ENCODE assay signal across 10 cellular contexts in genomic region chr1:181094813-181095212, GRCh38. TPM values are rescaled to one million over a fixed set of nuclear protein-coding genes. Genes with fewer than 3 reads are reported as not detected.
DNase-seq lines count a peak whose midpoint lies in the region; ATAC-seq and TF ChIP-seq lines count a peak whose summit lies in the region.
"Had no signal": no experiment of that assay in that cellular context is flagged by ENCODE, and none has a peak within 500 bp of the region (broad histone marks: within the 10 kb centered on the region; RNA-seq: fewer than 3 reads in every experiment).

No MANE protein-coding gene starts in this region.

- no peak for ATAC-seq in GM21737 (IDR thresholded peaks at IDR 0.05; ENCODE audit: unreplicated experiment)
- no peak for ATAC-seq in HG02970 (IDR thresholded peaks at IDR 0.05; ENCODE audit: low FRiP score, unreplicated experiment)

- peaks cover 93% of the 10 kb centered on the region for H3K4me1 Mint-ChIP-seq in brain

- H3K27me3 Mint-ChIP-seq in brain = peaks cover 11% of the 10 kb centered on the region

- H3K36me3 Mint-ChIP-seq in brain = peaks cover 30% of the 10 kb centered on the region

- no peaks in the 10 kb centered on the region for H3K36me3 ChIP-seq in tibial artery

- no peak overlapping the region for H3K4me3 ChIP-seq in tibial artery

- DNase-seq in HCEC 1CT = peak; percentile 77
- DNase-seq in iris pigment epithelial cell (ENCODE audit: low read depth) = peak; percentile 74
- no peak for DNase-seq in tibial artery
- DNase-seq in activated CD4-positive, alpha-beta T cell treated with anti-CD3 and anti-CD28 coated beads, Interleukin-2, amount 50 U/mL, for 48 hours = no peak
- DNase-seq: Karpas-422, SIG-M5 had no signal

- H3K27me3 ChIP-seq in tibial artery = no peaks in the 10 kb centered on the region

- TF ChIP-seq CTCF in brain (conservative IDR thresholded peaks at IDR 0.05) (no peak), tibial artery (IDR thresholded peaks at IDR 0.05) (no peak)

- peaks cover 0 to 86% (median 54%) of the 10 kb centered on the region in 4 donors for H3K4me1 ChIP-seq in tibial artery

- peak overlapping the region; percentile 68 to 86 (median 77) for H3K4me3 Mint-ChIP-seq in brain

- peak overlapping the region; percentile 44 to 58 for H3K27ac ChIP-seq in tibial artery

- intact Hi-C loops in tibial artery (cut with DNase I; ENCODE audit: low total_unique reads) = no loop called here

- H3K9me3 ChIP-seq in tibial artery = no peaks in the 10 kb centered on the region

- peak overlapping the region; percentile 83 to 96 (median 88) for H3K27ac Mint-ChIP-seq in brain

- H3K9me3 Mint-ChIP-seq in brain = peaks cover 0 to 2% (median 0%) of the 10 kb centered on the region in 5 experiments
- H3K9me3 Mint-ChIP-seq: neural crest cell had no signal

RNA-seq across cellular contexts. Expression of gene IER5, which starts 6.3 kb away (rescaled TPM):
- 12.4 TPM for polyA plus RNA-seq in brain (ENCODE audit: insufficient read depth, low read depth, low replicate concordance)

Comparison
In these comparisons a context has a peak if more than half of its experiments do, and no peak if none do; other contexts are left out.
1. DNase-seq: peak in HCEC 1CT (single experiment) and iris pigment epithelial cell (single experiment); none in tibial artery (0 of 2) and activated CD4-positive, alpha-beta T cell treated with anti-CD3 and anti-CD28 coated beads, Interleukin-2, amount 50 U/mL, for 48 hours (0 of 2).